Comparison of ENCODE assay signal across 13 cellular contexts in the genomic region with DNA sequence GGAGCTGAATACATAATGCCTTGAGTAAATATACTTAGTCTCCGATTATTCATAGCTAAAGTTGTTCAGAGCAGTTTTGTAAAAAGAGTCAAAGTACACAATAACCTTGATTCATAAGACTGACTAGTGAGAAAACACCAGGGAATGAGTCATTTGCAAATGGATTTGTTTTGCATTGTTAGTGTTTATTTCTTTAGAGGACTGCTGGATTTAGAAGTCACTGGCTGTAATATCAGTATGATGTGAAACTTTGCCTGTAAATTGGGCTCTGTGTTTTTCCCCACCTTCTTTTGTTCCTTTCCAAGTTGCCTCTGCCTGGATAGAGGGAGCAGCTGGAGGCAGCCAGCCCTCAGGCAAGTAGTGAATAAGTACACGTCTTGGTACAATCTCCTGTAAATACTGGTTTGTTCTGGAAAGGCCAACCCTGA.
DNase-seq lines count a peak whose midpoint lies in the region; TF ChIP-seq lines count a peak whose summit lies in the region.
"Had no signal": no experiment of that assay in that cellular context is flagged by ENCODE, and none has a peak within 500 bp of the region (broad histone marks: within the 10 kb centered on the region; RNA-seq: fewer than 3 reads in every experiment).

No MANE protein-coding gene starts in this region.

- H3K36me3 ChIP-seq in breast epithelium (no peaks in the 10 kb centered on the region), fibroblast of lung (ENCODE audit: control insufficient read depth, insufficient read depth, low read length) (no peaks in the 10 kb centered on the region)
- H3K36me3 ChIP-seq: cardiac muscle cell had no signal

- H3K27me3 ChIP-seq in breast epithelium (no peaks in the 10 kb centered on the region), fibroblast of lung (ENCODE audit: control insufficient read depth, insufficient read depth, low read length) (no peaks in the 10 kb centered on the region)
- H3K27me3 ChIP-seq: cardiac muscle cell had no signal

- H3K27ac Mint-ChIP-seq in MCF 10A (ENCODE audit: low read depth, unreplicated experiment): peak overlapping the region; percentile 49
- H3K27ac Mint-ChIP-seq: stimulated activated naive CD8-positive, alpha-beta T cell treated with anti-CD3 and anti-CD28 coated beads, Interleukin-15, Interleukin-2, amounts not matched to agents 100 ng/mL and 50 ng/mL, for 24 hours had no signal

- no peaks in the 10 kb centered on the region for H3K27me3 Mint-ChIP-seq in MCF 10A (ENCODE audit: insufficient read depth, unreplicated experiment)
- H3K27me3 Mint-ChIP-seq: stimulated activated naive CD8-positive, alpha-beta T cell treated with anti-CD3 and anti-CD28 coated beads, Interleukin-15, Interleukin-2, amounts not matched to agents 100 ng/mL and 50 ng/mL, for 24 hours had no signal

- H3K4me3 Mint-ChIP-seq in MCF 10A (ENCODE audit: unreplicated experiment): no peak overlapping the region
- H3K4me3 Mint-ChIP-seq: activated T-cell treated with anti-CD3 and anti-CD28 coated beads, Interleukin-2, amount 50 U/mL, for 4 hours; stimulated activated naive CD8-positive, alpha-beta T cell treated with anti-CD3 and anti-CD28 coated beads, Interleukin-15, Interleukin-2, amounts not matched to agents 100 ng/mL and 50 ng/mL, for 24 hours had no signal

- TF ChIP-seq CTCF in MCF 10A (IDR thresholded peaks at IDR 0.05; ENCODE audit: unreplicated experiment) (no peak), breast epithelium (IDR thresholded peaks at IDR 0.05) (no peak), fibroblast of lung (conservative IDR thresholded peaks at IDR 0.05 in 1 of 2, IDR thresholded peaks at IDR 0.05 in 1 of 2; ENCODE audit: low read depth in 1 of 2, low read length in 2 of 2) (no peak), GM13977 (IDR thresholded peaks at IDR 0.05; ENCODE audit: extremely low read depth, insufficient read depth, missing control alignments) (no peak)

- no peak overlapping the region for H3K9ac ChIP-seq in fibroblast of lung (ENCODE audit: insufficient read depth, low read length)

- H3K4me1 ChIP-seq in breast epithelium (no peaks in the 10 kb centered on the region), fibroblast of lung (ENCODE audit: control insufficient read depth, extremely low read depth, insufficient read depth, low read length) (no peaks in the 10 kb centered on the region)

- no peak for TF ChIP-seq POLR2A in breast epithelium (IDR thresholded peaks at IDR 0.05)

- in situ Hi-C loops in GM13977 (cut with MboI; ENCODE audit: low pct_unique_long_range_greater_than_20kb, low sequenced_read_pairs, unreplicated experiment): no loop called here

- H3K9me3 Mint-ChIP-seq in MCF 10A (ENCODE audit: unreplicated experiment): peaks cover 8% of the 10 kb centered on the region

- H3K4me3 ChIP-seq in breast epithelium (no peak overlapping the region), fibroblast of lung (replicated peaks in 1 of 4; ENCODE audit: control extremely low read depth in 1 of 4, insufficient read depth in 1 of 4, low read depth in 3 of 4, low read length in 4 of 4) (no peak overlapping the region)
- H3K4me3 ChIP-seq: cardiac muscle cell had no signal

- no peaks in the 10 kb centered on the region for H4K20me1 ChIP-seq in fibroblast of lung (ENCODE audit: control insufficient read depth, extremely low read depth, insufficient read depth, low read length)

- DNase-seq in MCF 10A (ENCODE audit: unreplicated experiment) (peak; percentile 73), breast epithelium (ENCODE audit: low spot score in 2 of 2) (no peak), NCI-H748 treated with DMSO at 0.1 percent for 48 hours (lab: John Stamatoyannopoulos, UW) (peak; percentile 73), fibroblast of lung (ENCODE audit: low read depth in 2 of 2) (peak; percentile 20 to 45), GOT3 (lab: John Stamatoyannopoulos, UW) (no peak), GM13977 (ENCODE audit: low spot score) (no peak)
- DNase-seq in activated T-cell treated with anti-CD3 and anti-CD28 coated beads, Interleukin-2, amount 50 U/mL, for 1 hour: no peak
- DNase-seq in activated CD4-positive, CD25-positive, alpha-beta regulatory T cell treated with anti-CD3 and anti-CD28 coated beads, Interleukin-2, amount 50 U/mL, for 72 hours: no peak
- DNase-seq: activated T-cell treated with anti-CD3 and anti-CD28 coated beads, Interleukin-2, amount 50 U/mL, for 4 hours; erythroblast; left cardiac atrium had no signal

- no peaks in the 10 kb centered on the region for H3K9me3 ChIP-seq in breast epithelium
- H3K9me3 ChIP-seq in fibroblast of lung (ENCODE audit: control insufficient read depth, insufficient read depth, low read depth, low read length): no peaks in the 10 kb centered on the region

- H3K36me3 Mint-ChIP-seq in MCF 10A (ENCODE audit: insufficient read depth, unreplicated experiment): no peaks in the 10 kb centered on the region

- peaks cover 10% of the 10 kb centered on the region for H3K4me1 Mint-ChIP-seq in MCF 10A (ENCODE audit: insufficient read depth, unreplicated experiment)

- no peak overlapping the region for H3K4me2 ChIP-seq in fibroblast of lung (ENCODE audit: extremely low read depth, insufficient read depth, low read length)

- CTCF ChIA-PET in MCF 10A (lab: Yijun Ruan, JAX): interaction anchor here (0.6 to 1.8 kb wide), 4 partner anchors 13 to 386 kb away, joined by 3 to 4 read pairs (median 3); no protein-coding TSS in a partner anchor

- H3K27ac ChIP-seq in breast epithelium (no peak overlapping the region), fibroblast of lung (ENCODE audit: insufficient read depth, low read length) (no peak overlapping the region)
- H3K27ac ChIP-seq: cardiac muscle cell had no signal

- H2AFZ ChIP-seq in fibroblast of lung (ENCODE audit: low read length): no peak overlapping the region

- POLR2A ChIA-PET in MCF 10A (lab: Yijun Ruan, JAX): interaction anchor here (0.5 to 0.6 kb wide), 2 partner anchors 127 to 196 kb away, joined by 3 read pairs; no protein-coding TSS in a partner anchor

- no peaks in the 10 kb centered on the region for H3K79me2 ChIP-seq in fibroblast of lung (ENCODE audit: control insufficient read depth, insufficient read depth, low read length)

- no TSS peak for BruUV-seq in MCF 10A (replicated peaks; lab: Mats Ljungman, UMichigan)

- intact Hi-C loops in MCF 10A (cut with micrococcal nuclease): no loop called here
- intact Hi-C loops in breast epithelium (cut with DNase I; ENCODE audit: low total_unique reads): no loop called here

Comparison
In these comparisons a context has a peak if more than half of its experiments do, and no peak if none do; other contexts are left out.
1. DNase-seq: peak in MCF 10A (single experiment), NCI-H748 treated with DMSO at 0.1 percent for 48 hours (single experiment) and fibroblast of lung (2 of 2); none in breast epithelium (0 of 2), activated T-cell treated with anti-CD3 and anti-CD28 coated beads, Interleukin-2, amount 50 U/mL, for 1 hour (single experiment), GOT3 (single experiment), activated CD4-positive, CD25-positive, alpha-beta regulatory T cell treated with anti-CD3 and anti-CD28 coated beads, Interleukin-2, amount 50 U/mL, for 72 hours (single experiment) and GM13977 (single experiment).